Comparison of ENCODE assay signal across 8 cellular contexts in genomic region chr19:37466798-37467607, GRCh38. TPM values are rescaled to one million over a fixed set of nuclear protein-coding genes. Genes with fewer than 3 reads are reported as not detected.
DNase-seq lines count a peak whose midpoint lies in the region; ATAC-seq and TF ChIP-seq lines count a peak whose summit lies in the region.

Gene ZNF569 (minus strand): TSS chr19:37467444. CDS start chr19:37444921, 22,523 bp downstream.

- DNase-seq in GM12864 (ENCODE audit: low read depth): peak; percentile 88
- DNase-seq in NCI-H1436 (lab: John Stamatoyannopoulos, UW): peak; percentile 84
- peak; percentile 72 to 94 (median 82) for DNase-seq in T-helper 1 cell
- DNase-seq in right atrium auricular region (ENCODE audit: low spot score): peak; percentile 89
- DNase-seq in prostate gland (ENCODE audit: low spot score): peak; percentile 94

- peaks cover 0 to 22% of the 10 kb centered on the region in 2 donors for H3K4me1 ChIP-seq in right atrium auricular region
- H3K4me1 ChIP-seq in prostate gland (replicated peaks): no peaks in the 10 kb centered on the region
- no peaks in the 10 kb centered on the region for H3K4me1 ChIP-seq in urinary bladder (ENCODE audit: insufficient read depth)

- H3K4me3 ChIP-seq in GM12864 (ENCODE audit: low read depth, low read length) (peak within 1 kb of the TSS; percentile 67), right atrium auricular region (peak within 1 kb of the TSS; percentile 67 to 85), prostate gland (peak within 1 kb of the TSS; percentile 70 to 86), urinary bladder (ENCODE audit: low read depth, low read length) (peak within 1 kb of the TSS; percentile 69)

- no peak for TF ChIP-seq POLR2A in prostate gland (IDR thresholded peaks at IDR 0.05)

- peak; percentile 69 for ATAC-seq in HG02678 (IDR thresholded peaks at IDR 0.05; ENCODE audit: unreplicated experiment)

- H3K36me3 ChIP-seq in right atrium auricular region: peaks cover 25% of the 10 kb centered on the region
- no peaks in the 10 kb centered on the region for H3K36me3 ChIP-seq in prostate gland
- H3K36me3 ChIP-seq in urinary bladder (ENCODE audit: insufficient read depth): no peaks in the 10 kb centered on the region

- 1% methylated on average over 59 of the region's 62 CpGs for WGBS in prostate gland
- under 1% methylated on average over 62 of the region's 62 CpGs for WGBS in urinary bladder

- peak; percentile 5 for TF ChIP-seq CTCF in GM12864 (IDR thresholded peaks at IDR 0.05; ENCODE audit: low read depth, low read length, missing control alignments)
- TF ChIP-seq CTCF in right atrium auricular region (IDR thresholded peaks at IDR 0.05): peak in 1 of 2 donors; percentile 29
- no peak for TF ChIP-seq CTCF in prostate gland (IDR thresholded peaks at IDR 0.05)

- H3K9me3 ChIP-seq in right atrium auricular region (peaks cover 0 to 8% of the 10 kb centered on the region in 2 donors), prostate gland (no peaks in the 10 kb centered on the region)

- no peaks in the 10 kb centered on the region for H3K27me3 ChIP-seq in right atrium auricular region
- no peaks in the 10 kb centered on the region for H3K27me3 ChIP-seq in prostate gland (replicated peaks; ENCODE audit: insufficient read depth)

- intact Hi-C loops in prostate gland (cut with DNase I): loop anchor here (5.0 kb wide), 3 partner anchors 95 to 620 kb away; partner anchors contain the start of genes ZNF527, ZNF568 and ZNF829

- H3K27ac ChIP-seq in angular gyrus (ENCODE audit: low read depth, low read length) (peak within 1 kb of the TSS; percentile 86), right atrium auricular region (peak within 1 kb of the TSS; percentile 94), prostate gland (peak within 1 kb of the TSS; percentile 89 to 95), urinary bladder (ENCODE audit: low read depth) (peak within 1 kb of the TSS; percentile 53)

RNA-seq across cellular contexts. Expression of gene ZNF569, which starts in this region (rescaled TPM):
- total RNA-seq in right atrium auricular region: 1 to 10 TPM; 3.1 to 5.1 TPM
- total RNA-seq in prostate gland: 1 to 10 TPM; 4.8 to 6.1 TPM
- 14.8 TPM for total RNA-seq in urinary bladder
- 4.3 TPM for polyA plus RNA-seq in urinary bladder

Comparison
In these comparisons a context has a peak if more than half of its experiments do, and no peak if none do; other contexts are left out.
1. Peak in every context shown above with its lines: DNase-seq, ATAC-seq, H3K4me3 ChIP-seq and H3K27ac ChIP-seq.